9 cellular contexts compared by ENCODE assay signal in genomic region chr1:156616463-156616862, GRCh38. TPM values are rescaled to one million over a fixed set of nuclear protein-coding genes. Genes with fewer than 3 reads are reported as not detected.
DNase-seq lines count a peak whose midpoint lies in the region; ATAC-seq and TF ChIP-seq lines count a peak whose summit lies in the region.
"Had no signal": no experiment of that assay in that cellular context is flagged by ENCODE, and none has a peak within 500 bp of the region (broad histone marks: within the 10 kb centered on the region; RNA-seq: fewer than 3 reads in every experiment).

No MANE protein-coding gene starts in this region.

- H4K8ac ChIP-seq in mesenchymal stem cell (ENCODE audit: low read length): no peak overlapping the region

- in situ Hi-C loops in brain microvascular endothelial cell (cut with HindIII; ENCODE audit: low pct_ligation_motif_present, low sequenced_read_pairs): no loop called here

- peaks cover 26% of the 10 kb centered on the region for H3K27me3 ChIP-seq in ACC112 (ENCODE audit: insufficient read depth, low read length)
- H3K27me3 ChIP-seq in brain microvascular endothelial cell (replicated peaks): peaks cover 17% of the 10 kb centered on the region
- H3K27me3 ChIP-seq in mesenchymal stem cell (ENCODE audit: control insufficient read depth in 1 of 2, insufficient read depth in 1 of 2, low read length in 2 of 2): peaks cover 56 to 59% of the 10 kb centered on the region in 2 experiments

- WGBS in mesenchymal stem cell: 3% methylated on average over 5 of the region's 5 CpGs

- no peak overlapping the region for H2BK15ac ChIP-seq in mesenchymal stem cell (ENCODE audit: low read depth, poor library complexity, severe bottlenecking)

- H2BK120ac ChIP-seq in mesenchymal stem cell (ENCODE audit: low read depth, low read length): no peak overlapping the region

- H3K79me1 ChIP-seq in mesenchymal stem cell (replicated peaks; ENCODE audit: low read length, poor library complexity, severe bottlenecking): no peaks in the 10 kb centered on the region

- no peak for TF ChIP-seq CTCF in brain microvascular endothelial cell (IDR thresholded peaks at IDR 0.05; ENCODE audit: low read depth, low read length, missing control alignments)

- DNase-seq in NCI-H2029 treated with DMSO at 0.1 percent for 48 hours (lab: John Stamatoyannopoulos, UW) (peak; percentile 16), brain microvascular endothelial cell (peak; percentile 60), mesenchymal stem cell (peak; percentile 93), activated T-cell treated with anti-CD3 and anti-CD28 coated beads for 4 hours (no peak)
- DNase-seq in activated CD4-positive, alpha-beta T cell treated with anti-CD3 and anti-CD28 coated beads for 1 hour: no peak
- DNase-seq: CD4-positive, alpha-beta memory T cell had no signal

- H3K4me1 ChIP-seq in ACC112 (ENCODE audit: control insufficient read depth, insufficient read depth, low read length, unreplicated experiment): peaks cover 12% of the 10 kb centered on the region
- no peaks in the 10 kb centered on the region for H3K4me1 ChIP-seq in mesenchymal stem cell (ENCODE audit: control insufficient read depth, insufficient read depth, low read depth, low read length)

- H3K27ac ChIP-seq in ACC112 (ENCODE audit: low read depth, low read length): no peak overlapping the region
- H3K27ac ChIP-seq in brain microvascular endothelial cell: no peak overlapping the region
- H3K27ac ChIP-seq in mesenchymal stem cell (ENCODE audit: low read length, poor library complexity, severe bottlenecking): no peak overlapping the region

- no peak overlapping the region for H2BK12ac ChIP-seq in mesenchymal stem cell (ENCODE audit: low read length in 2 of 2)

- no peak overlapping the region for H3K4me2 ChIP-seq in mesenchymal stem cell (ENCODE audit: low read length, poor library complexity, severe bottlenecking)

- H3K23ac ChIP-seq in mesenchymal stem cell (ENCODE audit: low read length in 2 of 2): no peak overlapping the region

- H3K36me3 ChIP-seq in ACC112 (ENCODE audit: insufficient read depth, low read length): no peaks in the 10 kb centered on the region
- no peaks in the 10 kb centered on the region for H3K36me3 ChIP-seq in brain microvascular endothelial cell (replicated peaks)
- no peaks in the 10 kb centered on the region for H3K36me3 ChIP-seq in mesenchymal stem cell (ENCODE audit: control insufficient read depth in 1 of 2, insufficient read depth in 2 of 2, low read depth in 1 of 2, low read length in 2 of 2)

- no peaks in the 10 kb centered on the region for H3K9me3 ChIP-seq in mesenchymal stem cell (ENCODE audit: control insufficient read depth, low read length)

- H2AFZ ChIP-seq in ACC112 (ENCODE audit: low read length, unreplicated experiment) (peak overlapping the region; percentile 30), mesenchymal stem cell (ENCODE audit: low read depth, low read length) (no peak overlapping the region)

- ATAC-seq in HG03521 (IDR thresholded peaks at IDR 0.05; ENCODE audit: unreplicated experiment): no peak
- ATAC-seq in HG03439 (IDR thresholded peaks at IDR 0.05; ENCODE audit: unreplicated experiment): no peak

- H2BK5ac ChIP-seq in mesenchymal stem cell (ENCODE audit: low read depth, low read length, poor library complexity, severe bottlenecking): no peak overlapping the region

- no peak overlapping the region for H2AK5ac ChIP-seq in mesenchymal stem cell (ENCODE audit: low read length, severe bottlenecking)

- no peak overlapping the region for H3K14ac ChIP-seq in mesenchymal stem cell (ENCODE audit: low read length in 2 of 2)

- H3K9ac ChIP-seq in mesenchymal stem cell (ENCODE audit: low read length): no peak overlapping the region

- no peaks in the 10 kb centered on the region for H3K79me2 ChIP-seq in ACC112 (ENCODE audit: control insufficient read depth, insufficient read depth, low read length, unreplicated experiment)

- H3K4me3 ChIP-seq in ACC112 (ENCODE audit: low read depth, low read length) (peak overlapping the region; percentile 58), brain microvascular endothelial cell (ENCODE audit: low read depth, low read length) (no peak overlapping the region), mesenchymal stem cell (ENCODE audit: insufficient read depth in 1 of 2, low read depth in 1 of 2, low read length in 2 of 2) (peak overlapping the region in 1 of 2 experiments; percentile 43)

- H3K4ac ChIP-seq in mesenchymal stem cell (ENCODE audit: low read depth in 1 of 2, low read length in 2 of 2): no peak overlapping the region

- H4K91ac ChIP-seq in mesenchymal stem cell (ENCODE audit: low read length): no peak overlapping the region

- no peak overlapping the region for H3K18ac ChIP-seq in mesenchymal stem cell (ENCODE audit: low read depth in 1 of 2, low read length in 2 of 2)

RNA-seq across cellular contexts. Expression of gene HAPLN2, which starts 2.8 kb away (rescaled TPM):
- polyA plus RNA-seq in mesenchymal stem cell (2013, experiment 1 of 2): 0.07 TPM
- polyA plus RNA-seq in mesenchymal stem cell (2013, experiment 2 of 2): 0.07 TPM
- polyA plus RNA-seq: CD4-positive, alpha-beta memory T cell had no signal

RNA-seq across cellular contexts. Expression of gene GPATCH4, which starts 15.2 kb away (rescaled TPM):
- polyA plus RNA-seq in mesenchymal stem cell (2013, experiment 1 of 2): 24.8 TPM
- 25.4 TPM for polyA plus RNA-seq in mesenchymal stem cell (2013, experiment 2 of 2)

RNA-seq across cellular contexts. Expression of gene NAXE, which starts 24.9 kb away (rescaled TPM):
- 58.9 TPM for polyA plus RNA-seq in mesenchymal stem cell (2013, experiment 1 of 2)
- 58.1 TPM for polyA plus RNA-seq in mesenchymal stem cell (2013, experiment 2 of 2)

RNA-seq across cellular contexts. Expression of gene BCAN, which starts 25.5 kb away (rescaled TPM):
- 0.33 TPM for polyA plus RNA-seq in mesenchymal stem cell (2013, experiment 1 of 2)
- polyA plus RNA-seq in mesenchymal stem cell (2013, experiment 2 of 2): 0.23 TPM
- polyA plus RNA-seq: CD4-positive, alpha-beta memory T cell had no signal

RNA-seq across cellular contexts. Expression of gene TTC24, which starts 36.9 kb away (rescaled TPM):
- not detected for polyA plus RNA-seq in mesenchymal stem cell (2013, experiment 1 of 2)
- not detected for polyA plus RNA-seq in mesenchymal stem cell (2013, experiment 2 of 2)

Comparison
In these comparisons a context has a peak if more than half of its experiments do, and no peak if none do; other contexts are left out.
1. DNase-seq: peak in NCI-H2029 treated with DMSO at 0.1 percent for 48 hours (single experiment), brain microvascular endothelial cell (single experiment) and mesenchymal stem cell (single experiment); none in activated CD4-positive, alpha-beta T cell treated with anti-CD3 and anti-CD28 coated beads for 1 hour (single experiment) and activated T-cell treated with anti-CD3 and anti-CD28 coated beads for 4 hours (single experiment).